In the genomic region with DNA sequence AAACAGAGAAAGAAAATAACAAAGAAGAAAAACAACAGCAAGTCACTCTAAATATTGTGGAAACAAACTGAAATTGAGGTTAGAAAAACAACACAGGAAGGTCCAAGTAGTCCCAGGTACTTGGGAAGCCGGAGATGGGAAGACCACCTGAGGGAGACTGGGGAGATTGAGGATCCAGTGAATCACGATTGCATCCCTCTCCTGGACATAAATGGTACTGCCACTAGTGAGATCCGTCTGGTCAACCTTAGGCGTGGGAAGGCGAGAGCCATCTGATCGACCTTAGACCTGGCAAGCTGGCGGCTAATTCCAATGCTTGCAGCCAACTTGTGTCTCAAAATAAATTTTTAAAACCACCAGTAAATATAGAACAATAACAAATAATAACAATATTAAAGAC, we compare ENCODE assay signal across 10 cellular contexts.
DNase-seq lines count a peak whose midpoint lies in the region; ATAC-seq and TF ChIP-seq lines count a peak whose summit lies in the region.
"Had no signal": no experiment of that assay in that cellular context is flagged by ENCODE, and none has a peak within 500 bp of the region (broad histone marks: within the 10 kb centered on the region; RNA-seq: fewer than 3 reads in every experiment).

No MANE protein-coding gene starts in this region.

- POLR2A ChIA-PET in HEK293T (lab: Yijun Ruan, JAX) (no interaction called here), GM10248 (lab: Yijun Ruan, JAX) (no interaction called here), RWPE1 (lab: Yijun Ruan, JAX; ENCODE audit: low non-redundant PET) (no interaction called here)

- no peaks in the 10 kb centered on the region for H3K36me3 ChIP-seq in WERI-Rb-1
- H3K36me3 ChIP-seq: stomach had no signal

- no peak overlapping the region for H3K4me3 ChIP-seq in WERI-Rb-1 (ENCODE audit: low read depth, low read length)
- H3K4me3 ChIP-seq: body of pancreas, stomach had no signal

- H3K27me3 ChIP-seq in WERI-Rb-1 (ENCODE audit: insufficient read depth, low read depth, severe bottlenecking) = peaks cover 4% of the 10 kb centered on the region
- H3K27me3 ChIP-seq: body of pancreas, stomach had no signal

- peak; percentile 72 for ATAC-seq in left lobe of liver
- ATAC-seq: body of pancreas had no signal

- peaks cover 29% of the 10 kb centered on the region for H3K9me3 ChIP-seq in WERI-Rb-1 (ENCODE audit: severe bottlenecking)
- H3K9me3 ChIP-seq: body of pancreas had no signal

- CTCF ChIA-PET in HEK293T (lab: Yijun Ruan, JAX) (no interaction called here), GM10248 (lab: Yijun Ruan, JAX) (no interaction called here), RWPE1 (lab: Yijun Ruan, JAX) (no interaction called here)

- H3K27ac ChIP-seq in WERI-Rb-1 = no peak overlapping the region
- H3K27ac ChIP-seq in RWPE1 = no peak overlapping the region
- H3K27ac ChIP-seq: body of pancreas, stomach had no signal

- DNase-seq in COLO829 (ENCODE audit: low spot score) = peak; percentile 16
- DNase-seq in HEK293T (ENCODE audit: extremely low spot score) = peak; percentile 42
- DNase-seq in WERI-Rb-1 = no peak
- DNase-seq in left lobe of liver (ENCODE audit: low spot score) = no peak
- DNase-seq in UCSD-AML1 (lab: John Stamatoyannopoulos, UW; ENCODE audit: unreplicated experiment) = no peak
- DNase-seq in inferior parietal cortex (ENCODE audit: extremely low spot score) = no peak
- no peak for DNase-seq in GM10248 (ENCODE audit: extremely low spot score)
- DNase-seq in RWPE1 (ENCODE audit: low spot score) = no peak
- DNase-seq: body of pancreas, stomach had no signal

- peak; percentile 51 for TF ChIP-seq CTCF in WERI-Rb-1 (IDR thresholded peaks at IDR 0.05; ENCODE audit: low read depth, low read length)
- no peak for TF ChIP-seq CTCF in GM10248 (IDR thresholded peaks at IDR 0.05; ENCODE audit: control extremely low read depth, extremely low read depth, low read depth, missing control alignments)
- TF ChIP-seq CTCF in RWPE1 (conservative IDR thresholded peaks at IDR 0.05; ENCODE audit: low read depth) = no peak

TF ChIP-seq in HEK293T, 16 proteins besides CTCF, POLR2A, EP300 and RAD21:
- no peak for TF ChIP-seq NFRKB (IDR thresholded peaks at IDR 0.05)
- TF ChIP-seq BHLHE40 (IDR thresholded peaks at IDR 0.05; ENCODE audit: borderline replicate concordance) = no peak
- no peak for TF ChIP-seq ELF4 (IDR thresholded peaks at IDR 0.05)
- TF ChIP-seq FOXK2 (IDR thresholded peaks at IDR 0.05) = no peak
- no peak for TF ChIP-seq L3MBTL2 (conservative IDR thresholded peaks at IDR 0.05)
- no peak for TF ChIP-seq TARDBP (IDR thresholded peaks at IDR 0.05)
- TF ChIP-seq SP1 (IDR thresholded peaks at IDR 0.05) = no peak
- no peak for TF ChIP-seq LEF1 (IDR thresholded peaks at IDR 0.05; ENCODE audit: borderline replicate concordance)
- no peak for TF ChIP-seq HDGF (IDR thresholded peaks at IDR 0.05; ENCODE audit: borderline replicate concordance)

Comparison
In these comparisons a context has a peak if more than half of its experiments do, and no peak if none do; other contexts are left out.
1. DNase-seq: peak in COLO829 (single experiment) and HEK293T (single experiment); none in WERI-Rb-1 (single experiment), left lobe of liver (single experiment), UCSD-AML1 (single experiment), inferior parietal cortex (single experiment), GM10248 (single experiment) and RWPE1 (single experiment).